Comparison of ENCODE assay signal across 24 cellular contexts in genomic region chr9:95788011-95788410, GRCh38.
"Had no signal": no experiment of that assay in that cellular context is flagged by ENCODE, and none has a peak within 500 bp of the region (broad histone marks: within the 10 kb centered on the region; RNA-seq: fewer than 3 reads in every experiment).

No MANE protein-coding gene starts in this region.

- H3K27ac ChIP-seq: dorsolateral prefrontal cortex, heart left ventricle, neutrophil, ovary, right atrium auricular region, suprapubic skin, thyroid gland had no signal

- H3K27me3 Mint-ChIP-seq: type B pancreatic cell had no signal

- DNase-seq: cortex of kidney; effector CD8-positive, alpha-beta T cell; heart left ventricle; immature natural killer cell; kidney; left cardiac atrium; left ventricle myocardium superior; naive thymus-derived CD4-positive, alpha-beta T cell; ovary; stimulated activated CD4-positive, alpha-beta T cell treated with anti-CD3 and anti-CD28 coated beads, Interleukin-4, amount 100 ng/mL, for 1 hour; stimulated activated CD8-positive, alpha-beta memory T cell treated with anti-CD3 and anti-CD28 coated beads, Interleukin-4, amount 100 ng/mL, for 48 hours; stimulated activated naive CD8-positive, alpha-beta T cell treated with anti-CD3 and anti-CD28 coated beads, Interleukin-15, Interleukin-2, amounts not matched to agents 100 U/mL and 50 U/mL, for 24 hours; thyroid gland had no signal

- H3K9me3 Mint-ChIP-seq: immature natural killer cell; stimulated activated effector memory CD8-positive, alpha-beta T cell treated with anti-CD3 and anti-CD28 coated beads, Interleukin-12 subunit alpha, Interleukin-12 subunit beta, amount 100 ng/mL, for 72 hours had no signal

- H3K4me3 ChIP-seq: dorsolateral prefrontal cortex, heart left ventricle, lung, ovary, right atrium auricular region, smooth muscle cell, suprapubic skin, thyroid gland had no signal

- FAIRE-seq: endometrium, frontal cortex, kidney, urothelium cell line had no signal

- H3K36me3 ChIP-seq: heart left ventricle, neutrophil, ovary, right atrium auricular region, suprapubic skin, thyroid gland had no signal

- H3K27me3 ChIP-seq: dorsolateral prefrontal cortex, neutrophil, ovary, right atrium auricular region, thyroid gland had no signal

- H3K4me3 Mint-ChIP-seq: immature natural killer cell; naive thymus-derived CD4-positive, alpha-beta T cell; stimulated activated effector memory CD8-positive, alpha-beta T cell treated with anti-CD3 and anti-CD28 coated beads, Interleukin-12 subunit alpha, Interleukin-12 subunit beta, amount 100 ng/mL, for 72 hours; type B pancreatic cell had no signal

- H3K9me3 ChIP-seq: heart left ventricle, neutrophil, ovary, right atrium auricular region, suprapubic skin, thyroid gland had no signal

- H3K36me3 Mint-ChIP-seq: naive thymus-derived CD4-positive, alpha-beta T cell; stimulated activated effector memory CD8-positive, alpha-beta T cell treated with anti-CD3 and anti-CD28 coated beads, Interleukin-12 subunit alpha, Interleukin-12 subunit beta, amount 100 ng/mL, for 72 hours; type B pancreatic cell had no signal

- H3K4me1 ChIP-seq: heart left ventricle, right atrium auricular region, suprapubic skin, thyroid gland had no signal

- H3K4me2 ChIP-seq: smooth muscle cell had no signal

- H3K27ac Mint-ChIP-seq: immature natural killer cell; naive thymus-derived CD4-positive, alpha-beta T cell; stimulated activated effector memory CD8-positive, alpha-beta T cell treated with anti-CD3 and anti-CD28 coated beads, Interleukin-12 subunit alpha, Interleukin-12 subunit beta, amount 100 ng/mL, for 72 hours; type B pancreatic cell had no signal
